Comparison of ENCODE assay signal across 20 cellular contexts in genomic region chr4:91984466-91984865, GRCh38.
"Had no signal": no experiment of that assay in that cellular context is flagged by ENCODE, and none has a peak within 500 bp of the region (broad histone marks: within the 10 kb centered on the region; RNA-seq: fewer than 3 reads in every experiment).

No MANE protein-coding gene starts in this region.

- DNase-seq: islet precursor cell; left ventricle myocardium inferior; mesendoderm; naive B cell; natural killer cell; nephron progenitor cell; ovary; retina; right cardiac atrium; stimulated activated CD4-positive, alpha-beta T cell treated with anti-CD3 and anti-CD28 coated beads, Interleukin-12 subunit alpha, Interleukin-12 subunit beta, amount 100 ng/mL, for 4 hours; stimulated activated CD4-positive, alpha-beta T cell treated with anti-CD3 and anti-CD28 coated beads, Interleukin-15, amount 100 ng/mL, for 24 hours; stimulated activated CD4-positive, alpha-beta T cell treated with anti-CD3 and anti-CD28 coated beads, Interleukin-2, amount 100 ng/mL, for 24 hours; stimulated activated CD4-positive, alpha-beta T cell treated with anti-CD3 and anti-CD28 coated beads, Interleukin-4, amount 100 ng/mL, for 1 hour; stimulated activated naive B cell treated with anti-CD40 and anti-IgM and Interleukin-4, amounts not matched to agents 10 μg/mL and 1 μg/mL and 100 μg/mL, for 72 hours; stimulated activated naive CD8-positive, alpha-beta T cell treated with anti-CD3 and anti-CD28 coated beads, Interleukin-15, Interleukin-2, amounts not matched to agents 100 U/mL and 50 U/mL, for 24 hours; stomach; testis; thyroid gland; transverse colon; upper lobe of left lung had no signal
